27 cellular contexts compared by ENCODE assay signal in genomic region chr4:54159543-54159942, GRCh38.
DNase-seq lines count a peak whose midpoint lies in the region; TF ChIP-seq lines count a peak whose summit lies in the region.
"Had no signal": no experiment of that assay in that cellular context is flagged by ENCODE, and none has a peak within 500 bp of the region (broad histone marks: within the 10 kb centered on the region; RNA-seq: fewer than 3 reads in every experiment).

No MANE protein-coding gene starts in this region.

- TF ChIP-seq CTCF in HEK293 (tag by site-specific recombination; IDR thresholded peaks at IDR 0.05) = no peak

- no peak for DNase-seq in HuH-7 (ENCODE audit: low spot score)
- DNase-seq: 8988T; ACHN; AML-193; BE2C; C1 segment of cervical spinal cord; Caco-2; Calu3; CD4-positive, alpha-beta memory T cell; CD4-positive, alpha-beta T cell; CD4-positive, CD25-positive, alpha-beta regulatory T cell; CD8-positive, alpha-beta memory T cell; CD8-positive, alpha-beta T cell; COR-L47; DMS 273 treated with DMSO at 0.1 percent for 48 hours; DMS153; DMS53; DMS79; DMS79 treated with DMSO at 0.1 percent for 48 hours; DND-41; EL had no signal

- H3K36me3 ChIP-seq in HEK293 (ENCODE audit: control insufficient read depth in 2 of 2, insufficient read depth in 1 of 2, low read length in 2 of 2) = no peaks in the 10 kb centered on the region; a peak in 1 of 3 replicates
- H3K36me3 ChIP-seq: BE2C; BLaER1; BLaER1 treated with 17β-estradiol and CSF1 and Interleukin-3, amounts not matched to agents 10 nM and 100 nM had no signal

- CTCF ChIA-PET in HEK293 (lab: Yijun Ruan, JAX) = no interaction called here

- no peak overlapping the region for H3K27ac ChIP-seq in HEK293 (ENCODE audit: extremely low read depth, low read depth, low read length)
- H3K27ac ChIP-seq: 22Rv1; A549; BLaER1; BLaER1 treated with 17β-estradiol and CSF1 and Interleukin-3, amounts not matched to agents 10 nM and 100 nM; C4-2B had no signal

- POLR2A ChIA-PET in HEK293 (lab: Yijun Ruan, JAX) = no interaction called here

- no peak overlapping the region for H3K4me3 ChIP-seq in HEK293 (ENCODE audit: low read depth, low read length)
- H3K4me3 ChIP-seq: A549; BLaER1; BLaER1 treated with 17β-estradiol and CSF1 and Interleukin-3, amounts not matched to agents 10 nM and 100 nM had no signal

- H3K4me1 ChIP-seq in HEK293 (ENCODE audit: control insufficient read depth, insufficient read depth, low read length) = no peaks in the 10 kb centered on the region
- H3K4me1 ChIP-seq: A549, BE2C, BLaER1, Caco-2 had no signal

- no peaks in the 10 kb centered on the region for H3K9me3 ChIP-seq in HEK293 (ENCODE audit: control insufficient read depth, insufficient read depth, low read depth, low read length)
- H3K9me3 ChIP-seq: BE2C, BLaER1 had no signal

TF ChIP-seq in HEK293, 187 proteins besides CTCF, POLR2A, EP300 and RAD21:
- TF ChIP-seq ZNF558 (tag by site-specific recombination; IDR thresholded peaks at IDR 0.05) (peak; percentile 98), ZNF341 (tag by site-specific recombination; IDR thresholded peaks at IDR 0.05; ENCODE audit: low read depth) (no peak)
